ENCODE assay signal across 8 cellular contexts in genomic region chr10:73060738-73061635, GRCh38. TPM values are rescaled to one million over a fixed set of nuclear protein-coding genes. Genes with fewer than 3 reads are reported as not detected.
A peak's percentile ranks its signal among the peaks of the same experiment; 100 is the strongest.
DNase-seq lines count a peak whose midpoint lies in the region; ATAC-seq lines count a peak whose summit lies in the region.

No MANE protein-coding gene starts in this region.

- H3K4me1 Mint-ChIP-seq in T-helper 1 cell treated with Interleukin-12 subunit alpha and Interleukin-12 subunit beta and Interleukin-4 antibody, amounts not matched to agents 30 μg/mL and 1 μg/mL, for 36 hours (ENCODE audit: low read depth), result peaks cover 8% of the 10 kb centered on the region
- peaks cover 12% of the 10 kb centered on the region for H3K4me1 Mint-ChIP-seq in stimulated activated memory B cell treated with anti-CD40 and anti-IgM and Interleukin-4, amounts not matched to agents 10 μg/mL and 1 μg/mL and 100 μg/mL, for 72 hours

- intact Hi-C loops in Right ventricle myocardium superior (cut with DNase I), result no loop called here

- no peak overlapping the region for H3K4me3 Mint-ChIP-seq in T-helper 1 cell treated with Interleukin-12 subunit alpha and Interleukin-12 subunit beta and Interleukin-4 antibody, amounts not matched to agents 30 μg/mL and 1 μg/mL, for 36 hours
- no peak overlapping the region for H3K4me3 Mint-ChIP-seq in stimulated activated memory B cell treated with anti-CD40 and anti-IgM and Interleukin-4, amounts not matched to agents 10 μg/mL and 1 μg/mL and 100 μg/mL, for 72 hours

- H3K27ac Mint-ChIP-seq in T-helper 1 cell treated with Interleukin-12 subunit alpha and Interleukin-12 subunit beta and Interleukin-4 antibody, amounts not matched to agents 30 μg/mL and 1 μg/mL, for 36 hours, result peak overlapping the region; percentile 74
- H3K27ac Mint-ChIP-seq in stimulated activated memory B cell treated with anti-CD40 and anti-IgM and Interleukin-4, amounts not matched to agents 10 μg/mL and 1 μg/mL and 100 μg/mL, for 72 hours, result peak overlapping the region; percentile 10

- DNase-seq in NCI-H2081 (lab: John Stamatoyannopoulos, UW) (peak; percentile 28 to 37), NCI-H2081 treated with DMSO at 0.1 percent for 48 hours (lab: John Stamatoyannopoulos, UW) (no peak), KBM-7 (peak; percentile 49), Right ventricle myocardium superior (no peak), COLO829 (ENCODE audit: low spot score) (no peak)

- H3K27me3 Mint-ChIP-seq in T-helper 1 cell treated with Interleukin-12 subunit alpha and Interleukin-12 subunit beta and Interleukin-4 antibody, amounts not matched to agents 30 μg/mL and 1 μg/mL, for 36 hours (ENCODE audit: low read depth), result no peaks in the 10 kb centered on the region
- no peaks in the 10 kb centered on the region for H3K27me3 Mint-ChIP-seq in stimulated activated memory B cell treated with anti-CD40 and anti-IgM and Interleukin-4, amounts not matched to agents 10 μg/mL and 1 μg/mL and 100 μg/mL, for 72 hours

- ATAC-seq in Right ventricle myocardium superior (ENCODE audit: poor library complexity) (peak; percentile 47), HG02885 (IDR thresholded peaks at IDR 0.05; ENCODE audit: poor library complexity, unreplicated experiment) (no peak)
- ATAC-seq in stimulated activated memory B cell treated with anti-CD40 and anti-IgM and Interleukin-4, amounts not matched to agents 10 μg/mL and 1 μg/mL and 100 μg/mL, for 72 hours, result peak; percentile 47

- in situ Hi-C loops in KBM-7 (cut with MboI; ENCODE audit: low pct_unique_long_range_greater_than_20kb, low sequenced_read_pairs), result no loop called here

- no peaks in the 10 kb centered on the region for H3K9me3 Mint-ChIP-seq in T-helper 1 cell treated with Interleukin-12 subunit alpha and Interleukin-12 subunit beta and Interleukin-4 antibody, amounts not matched to agents 30 μg/mL and 1 μg/mL, for 36 hours
- H3K9me3 Mint-ChIP-seq in stimulated activated memory B cell treated with anti-CD40 and anti-IgM and Interleukin-4, amounts not matched to agents 10 μg/mL and 1 μg/mL and 100 μg/mL, for 72 hours, result no peaks in the 10 kb centered on the region

- H3K36me3 Mint-ChIP-seq in T-helper 1 cell treated with Interleukin-12 subunit alpha and Interleukin-12 subunit beta and Interleukin-4 antibody, amounts not matched to agents 30 μg/mL and 1 μg/mL, for 36 hours (ENCODE audit: low read depth), result peaks cover 34% of the 10 kb centered on the region
- peaks cover 36% of the 10 kb centered on the region for H3K36me3 Mint-ChIP-seq in stimulated activated memory B cell treated with anti-CD40 and anti-IgM and Interleukin-4, amounts not matched to agents 10 μg/mL and 1 μg/mL and 100 μg/mL, for 72 hours

RNA-seq across cellular contexts. Expression of gene P4HA1, which starts 35.7 kb away (rescaled TPM):
- total RNA-seq in Right ventricle myocardium superior, result 79.2 TPM

RNA-seq across cellular contexts. Expression of gene NUDT13, which starts 49.3 kb away (rescaled TPM):
- total RNA-seq in Right ventricle myocardium superior, result 4.1 TPM

Comparison
In these comparisons a context has a peak if more than half of its experiments do, and no peak if none do; other contexts are left out.
1. DNase-seq: peak in NCI-H2081 (2 of 2) and KBM-7 (single experiment); none in NCI-H2081 treated with DMSO at 0.1 percent for 48 hours (single experiment), Right ventricle myocardium superior (single experiment) and COLO829 (single experiment).